ENCODE assay signal across 20 cellular contexts in genomic region chr7:35384761-35385700, GRCh38.
A peak's percentile ranks its signal among the peaks of the same experiment; 100 is the strongest.
DNase-seq lines count a peak whose midpoint lies in the region; ATAC-seq, FAIRE-seq and TF ChIP-seq lines count a peak whose summit lies in the region.
"Had no signal": no experiment of that assay in that cellular context is flagged by ENCODE, and none has a peak within 500 bp of the region (broad histone marks: within the 10 kb centered on the region; RNA-seq: fewer than 3 reads in every experiment).

No MANE protein-coding gene starts in this region.

- ATAC-seq in HepG2 (no peak), Right ventricle myocardium superior (ENCODE audit: poor library complexity) (peak; percentile 81), HG03039 (IDR thresholded peaks at IDR 0.05; ENCODE audit: unreplicated experiment) (no peak)
- ATAC-seq: K562 had no signal

- TF ChIP-seq CTCF in liver (IDR thresholded peaks at IDR 0.05; ENCODE audit: low read depth, low read length, missing input control) (no peak), HepG2 (CRISPR knock-in tag; IDR thresholded peaks at IDR 0.05) (no peak)

- in situ Hi-C loops in HepG2 (cut with HindIII; ENCODE audit: extremely low pct_ligation_motif_present, low pct_unique_long_range_greater_than_20kb) = no loop called here

- no peak overlapping the region for H3K4me2 ChIP-seq in HepG2 (ENCODE audit: low read depth, low read length)

- TF ChIP-seq RAD21 in liver (IDR thresholded peaks at IDR 0.05) (no peak), HepG2 (CRISPR knock-in tag; IDR thresholded peaks at IDR 0.05) (no peak)

- 77% methylated on average over 10 of the region's 10 CpGs for WGBS in liver
- 15% methylated on average over 7 of the region's 10 CpGs for WGBS in HepG2 (ENCODE audit: low lambda C conversion rate)

- H3K9me3 ChIP-seq in liver (ENCODE audit: control insufficient read depth in 4 of 4, low read length in 3 of 4) (no peaks in the 10 kb centered on the region), HepG2 (ENCODE audit: low read length) (no peaks in the 10 kb centered on the region)
- H3K9me3 ChIP-seq: SJSA1 had no signal

- TF ChIP-seq EP300 in HepG2 (IDR thresholded peaks at IDR 0.05; ENCODE audit: low read depth in 2 of 2, low read length in 2 of 2) (no peak), HepG2 (CRISPR knock-in tag; IDR thresholded peaks at IDR 0.05; ENCODE audit: borderline replicate concordance) (no peak)

- intact Hi-C loops in HepG2 (cut with micrococcal nuclease; ENCODE audit: unreplicated experiment) (no loop called here), Right ventricle myocardium superior (cut with DNase I) (no loop called here), posterior cingulate gyrus (cut with DNase I) (no loop called here)

- BruUV-seq in HepG2 (replicated peaks; lab: Mats Ljungman, UMichigan) = no TSS peak

- no peak overlapping the region for H3K27ac ChIP-seq in liver (ENCODE audit: low read depth in 1 of 2, low read length in 2 of 2)
- H3K27ac ChIP-seq in HepG2 (ENCODE audit: extremely low read length, insufficient read depth, low read length) = no peak overlapping the region
- H3K27ac ChIP-seq: RWPE1, SJSA1 had no signal

- no peak overlapping the region for H2AFZ ChIP-seq in HepG2 (ENCODE audit: low read length)

- H3K36me3 ChIP-seq in liver (ENCODE audit: control insufficient read depth in 4 of 4, insufficient read depth in 3 of 4, low read depth in 1 of 4, low read length in 3 of 4) (no peaks in the 10 kb centered on the region), HepG2 (replicated peaks in 1 of 2; ENCODE audit: control insufficient read depth in 1 of 2, insufficient read depth in 2 of 2, low read length in 2 of 2) (no peaks in the 10 kb centered on the region)
- H3K36me3 ChIP-seq: SJSA1 had no signal

- H3K4me1 ChIP-seq in liver (ENCODE audit: control insufficient read depth in 4 of 4, insufficient read depth in 4 of 4, low read length in 3 of 4) = no peaks in the 10 kb centered on the region
- H3K4me1 ChIP-seq in HepG2 (ENCODE audit: insufficient read depth, low read length) = no peaks in the 10 kb centered on the region
- H3K4me1 ChIP-seq: SJSA1 had no signal

- H3K27me3 ChIP-seq in liver (ENCODE audit: control insufficient read depth in 4 of 4, insufficient read depth in 4 of 4, low read length in 3 of 4) = no peaks in the 10 kb centered on the region
- H3K27me3 ChIP-seq in HepG2 (ENCODE audit: control insufficient read depth in 1 of 2, insufficient read depth in 2 of 2, low read length in 2 of 2) = peaks cover 0 to 11% of the 10 kb centered on the region in 2 experiments; a peak in 3 of 5 replicates
- H3K27me3 ChIP-seq: SJSA1 had no signal

- FAIRE-seq in HepG2 (lab: Jason Lieb, UNC) = no peak
- FAIRE-seq: K562 had no signal

- no peaks in the 10 kb centered on the region for H3K79me2 ChIP-seq in HepG2 (ENCODE audit: insufficient read depth, low read length)

- H3K4me3 ChIP-seq in liver (ENCODE audit: low read depth in 1 of 3, low read length in 3 of 3) (no peak overlapping the region), HepG2 (replicated peaks in 1 of 3; ENCODE audit: insufficient read depth in 1 of 3, low read depth in 2 of 3, low read length in 3 of 3) (no peak overlapping the region)
- H3K4me3 ChIP-seq: K562, SJSA1 had no signal

- H4K20me1 ChIP-seq in HepG2 (ENCODE audit: insufficient read depth, low read length) = no peaks in the 10 kb centered on the region

- CTCF ChIA-PET in HepG2 (lab: Yijun Ruan, JAX; ENCODE audit: low intra/inter-chr PET ratio, low total read pairs) = no interaction called here

- DNase-seq in HepG2 (ENCODE audit: low spot score) = no peak
- DNase-seq in Right ventricle myocardium superior = peak; percentile 84
- DNase-seq in left kidney (ENCODE audit: low read depth, low spot score) = peak; percentile 76
- DNase-seq in GM19238 (ENCODE audit: insufficient read length, low spot score) = no peak
- no peak for DNase-seq in posterior cingulate gyrus
- no peak for DNase-seq in AML-193 (lab: John Stamatoyannopoulos, UW)
- DNase-seq: COR-L47, DMS53, HCEC 1CT, NCI-H1436 treated with DMSO at 0.1 percent for 48 hours, NCI-H2081 treated with DMSO at 0.1 percent for 48 hours, NCI-H226, NCI-H526 treated with DMSO at 0.1 percent for 48 hours, OCI-M1, SW 1271 had no signal

- H3K9ac ChIP-seq in liver (ENCODE audit: low read depth in 1 of 2, low read length in 2 of 2) = no peak overlapping the region
- no peak overlapping the region for H3K9ac ChIP-seq in HepG2 (ENCODE audit: insufficient read depth, low read depth, low read length)

- POLR2A ChIA-PET in HepG2 (lab: Yijun Ruan, JAX) = no interaction called here

- TF ChIP-seq POLR2A in HepG2 (IDR thresholded peaks at IDR 0.05; ENCODE audit: insufficient read depth in 1 of 2, low read depth in 2 of 2, low read length in 2 of 2) = no peak

TF ChIP-seq in liver, 16 proteins besides CTCF, POLR2A, EP300 and RAD21 (continues in another document):
- TF ChIP-seq TAF1 (conservative IDR thresholded peaks at IDR 0.05) (no peak), HNF4A (conservative IDR thresholded peaks at IDR 0.05) (no peak), GABPA (IDR thresholded peaks at IDR 0.05 in 1 of 2, conservative IDR thresholded peaks at IDR 0.05 in 1 of 2) (no peak)
- TF ChIP-seq, protein P1, sequence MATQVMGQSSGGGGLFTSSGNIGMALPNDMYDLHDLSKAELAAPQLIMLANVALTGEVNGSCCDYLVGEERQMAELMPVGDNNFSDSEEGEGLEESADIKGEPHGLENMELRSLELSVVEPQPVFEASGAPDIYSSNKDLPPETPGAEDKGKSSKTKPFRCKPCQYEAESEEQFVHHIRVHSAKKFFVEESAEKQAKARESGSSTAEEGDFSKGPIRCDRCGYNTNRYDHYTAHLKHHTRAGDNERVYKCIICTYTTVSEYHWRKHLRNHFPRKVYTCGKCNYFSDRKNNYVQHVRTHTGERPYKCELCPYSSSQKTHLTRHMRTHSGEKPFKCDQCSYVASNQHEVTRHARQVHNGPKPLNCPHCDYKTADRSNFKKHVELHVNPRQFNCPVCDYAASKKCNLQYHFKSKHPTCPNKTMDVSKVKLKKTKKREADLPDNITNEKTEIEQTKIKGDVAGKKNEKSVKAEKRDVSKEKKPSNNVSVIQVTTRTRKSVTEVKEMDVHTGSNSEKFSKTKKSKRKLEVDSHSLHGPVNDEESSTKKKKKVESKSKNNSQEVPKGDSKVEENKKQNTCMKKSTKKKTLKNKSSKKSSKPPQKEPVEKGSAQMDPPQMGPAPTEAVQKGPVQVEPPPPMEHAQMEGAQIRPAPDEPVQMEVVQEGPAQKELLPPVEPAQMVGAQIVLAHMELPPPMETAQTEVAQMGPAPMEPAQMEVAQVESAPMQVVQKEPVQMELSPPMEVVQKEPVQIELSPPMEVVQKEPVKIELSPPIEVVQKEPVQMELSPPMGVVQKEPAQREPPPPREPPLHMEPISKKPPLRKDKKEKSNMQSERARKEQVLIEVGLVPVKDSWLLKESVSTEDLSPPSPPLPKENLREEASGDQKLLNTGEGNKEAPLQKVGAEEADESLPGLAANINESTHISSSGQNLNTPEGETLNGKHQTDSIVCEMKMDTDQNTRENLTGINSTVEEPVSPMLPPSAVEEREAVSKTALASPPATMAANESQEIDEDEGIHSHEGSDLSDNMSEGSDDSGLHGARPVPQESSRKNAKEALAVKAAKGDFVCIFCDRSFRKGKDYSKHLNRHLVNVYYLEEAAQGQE (IDR thresholded peaks at IDR 0.05) = no peak

TF ChIP-seq in HepG2, 621 proteins besides CTCF, POLR2A, EP300 and RAD21:
- TF ChIP-seq MZF1 (CRISPR knock-in tag; IDR thresholded peaks at IDR 0.05; ENCODE audit: borderline replicate concordance) = no peak
- no peak for TF ChIP-seq FOXC1 (CRISPR knock-in tag; IDR thresholded peaks at IDR 0.05; ENCODE audit: borderline replicate concordance)
- TF ChIP-seq ZNF557 (CRISPR knock-in tag; IDR thresholded peaks at IDR 0.05) = no peak
- TF ChIP-seq ZNF329 (CRISPR knock-in tag; IDR thresholded peaks at IDR 0.05; ENCODE audit: low read depth) = no peak
- TF ChIP-seq RARA (CRISPR knock-in tag; IDR thresholded peaks at IDR 0.05) = no peak
- no peak for TF ChIP-seq PBX2 (CRISPR knock-in tag; IDR thresholded peaks at IDR 0.05)
- TF ChIP-seq ZKSCAN8 (CRISPR knock-in tag; IDR thresholded peaks at IDR 0.05; ENCODE audit: borderline replicate concordance) = no peak
- TF ChIP-seq GLI4 (CRISPR knock-in tag; IDR thresholded peaks at IDR 0.05; ENCODE audit: borderline replicate concordance) = no peak
- no peak for TF ChIP-seq FOSL1 (CRISPR knock-in tag; IDR thresholded peaks at IDR 0.05; ENCODE audit: borderline replicate concordance)

Comparison
In these comparisons a context has a peak if more than half of its experiments do, and no peak if none do; other contexts are left out.
1. DNase-seq: peak in Right ventricle myocardium superior (single experiment) and left kidney (single experiment); none in HepG2 (single experiment), GM19238 (single experiment), posterior cingulate gyrus (0 of 10) and AML-193 (0 of 2).